In the genomic region with DNA sequence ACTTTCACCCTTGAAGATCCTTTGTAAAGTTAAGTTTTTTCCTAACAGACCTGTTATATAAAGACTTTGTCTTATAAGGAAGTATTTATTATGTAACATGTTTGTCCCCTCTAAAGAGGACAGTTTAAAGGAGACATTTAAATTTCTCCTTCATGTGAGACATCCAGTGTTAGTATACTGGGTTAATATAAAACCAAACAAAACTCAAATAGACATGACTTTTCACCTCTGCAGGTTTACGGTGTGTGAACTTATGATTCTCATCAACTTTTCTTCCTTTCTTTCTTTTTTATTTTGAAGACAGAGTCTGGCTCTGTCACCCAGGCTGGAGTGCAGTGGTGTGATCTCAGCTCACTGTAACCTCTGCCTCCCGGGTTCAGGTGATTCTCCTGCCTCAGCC, we compare ENCODE assay signal across 10 cellular contexts.
"Had no signal": no experiment of that assay in that cellular context is flagged by ENCODE, and none has a peak within 500 bp of the region (broad histone marks: within the 10 kb centered on the region; RNA-seq: fewer than 3 reads in every experiment).

No MANE protein-coding gene starts in this region.

- H3K36me3 ChIP-seq: ascending aorta, cardiac muscle cell, MG63 had no signal

- H3K4me2 ChIP-seq: PC-9 had no signal

- H3K27me3 ChIP-seq: ascending aorta, cardiac muscle cell, MG63 had no signal

- H3K4me3 ChIP-seq: ascending aorta, cardiac muscle cell, MG63, PC-9 had no signal

- DNase-seq: activated gamma-delta T cell, NCI-H1048, NCI-H2081 treated with DMSO at 0.1 percent for 48 hours, NCI-H524 treated with DMSO at 0.1 percent for 48 hours had no signal

- H2AFZ ChIP-seq: PC-9 had no signal

- H3K27ac ChIP-seq: ascending aorta, cardiac muscle cell, PC-9, VCaP had no signal

- FAIRE-seq: RCC 7860 had no signal

- H3K9me3 ChIP-seq: ascending aorta, MG63 had no signal
